In genomic region chr17:57518587-57519118, GRCh38 we compare ENCODE assay signal across 2 cellular contexts.
TF ChIP-seq lines count a peak whose summit lies in the region.

No MANE protein-coding gene starts in this region.

TF ChIP-seq in HCT116, 20 proteins besides CTCF, POLR2A, EP300 and RAD21:
- no peak for TF ChIP-seq ATF3 (IDR thresholded peaks at IDR 0.05)

TF ChIP-seq in H1, 55 proteins besides CTCF, POLR2A, EP300 and RAD21:
- TF ChIP-seq HDAC2 (IDR thresholded peaks at IDR 0.05; ENCODE audit: borderline replicate concordance in 1 of 2, low read depth in 2 of 2, low read length in 2 of 2) (no peak), CTBP2 (IDR thresholded peaks at IDR 0.05; ENCODE audit: borderline replicate concordance, insufficient read depth, insufficient read length, low read length) (no peak), ATF3 (IDR thresholded peaks at IDR 0.05; ENCODE audit: insufficient read depth, low read depth, low read length) (no peak), CHD1 (IDR thresholded peaks at IDR 0.05; ENCODE audit: low read depth, low read length) (no peak), EZH2 (IDR thresholded peaks at IDR 0.05; ENCODE audit: low read depth, low read length, severe bottlenecking) (no peak), RNF2 (IDR thresholded peaks at IDR 0.05; ENCODE audit: borderline replicate concordance, low read depth, low read length, missing control alignments, poor library complexity, severe bottlenecking) (no peak), RBBP5 (IDR thresholded peaks at IDR 0.05; ENCODE audit: borderline replicate concordance, low read depth, low read length) (no peak), CBX5 (IDR thresholded peaks at IDR 0.05; ENCODE audit: low read depth, low read length) (no peak), KDM4A (IDR thresholded peaks at IDR 0.05; ENCODE audit: low read depth, low read length, severe bottlenecking) (no peak), TCF12 (IDR thresholded peaks at IDR 0.05; ENCODE audit: low read depth, low read length) (no peak), EGR1 (IDR thresholded peaks at IDR 0.05; ENCODE audit: borderline replicate concordance, low read depth, low read length) (no peak), BRCA1 (IDR thresholded peaks at IDR 0.05; ENCODE audit: low read depth, low read length) (no peak), CHD7 (IDR thresholded peaks at IDR 0.05; ENCODE audit: insufficient replicate concordance, low read length) (no peak)
